In the genomic region with DNA sequence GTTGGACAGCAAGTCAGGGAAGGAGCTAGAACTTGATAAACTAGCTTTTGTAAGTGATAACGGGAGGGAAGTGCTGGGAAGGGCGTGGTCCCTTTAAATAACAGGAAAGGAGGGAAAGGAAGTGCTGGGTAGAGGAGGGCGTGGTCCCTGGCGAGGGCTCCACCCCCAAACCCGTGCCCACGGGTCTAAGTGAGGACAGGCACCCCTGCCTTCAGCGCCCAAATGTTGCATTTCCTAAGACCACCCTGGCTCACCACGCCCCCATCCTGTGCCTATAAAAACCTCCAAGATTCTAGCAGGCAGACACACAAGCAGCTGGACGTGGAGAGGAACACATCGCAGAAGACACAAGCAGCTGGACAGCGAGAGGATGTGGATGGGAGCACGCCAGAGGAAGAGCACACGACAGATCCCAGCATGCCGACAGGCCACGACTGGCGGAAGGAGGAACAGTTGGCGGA, we compare ENCODE assay signal across 1 cellular context.
TF ChIP-seq lines count a peak whose summit lies in the region.

No MANE protein-coding gene starts in this region.

TF ChIP-seq in K562, 482 proteins besides CTCF, POLR2A, EP300 and RAD21:
- peak; percentile 50; the same call in 1 of the 2 replicates for TF ChIP-seq SUPT5H (IDR thresholded peaks at IDR 0.05)
- no peak for TF ChIP-seq PTBP1 (IDR thresholded peaks at IDR 0.05; ENCODE audit: low read depth, low read length)
- TF ChIP-seq SPI1 (IDR thresholded peaks at IDR 0.05; ENCODE audit: borderline replicate concordance, low read depth, low read length) = peak; percentile 70; the same call in 1 of the 2 replicates
- TF ChIP-seq CTBP1 (IDR thresholded peaks at IDR 0.05; ENCODE audit: borderline replicate concordance) = 0 out of 2 replicates have a peak, but pooled peaks have one; percentile 40
- TF ChIP-seq NUFIP1 (IDR thresholded peaks at IDR 0.05; ENCODE audit: partially characterized antibody) = no peak
- TF ChIP-seq ZNF668 (CRISPR knock-in tag; IDR thresholded peaks at IDR 0.05) = no peak
- TF ChIP-seq, protein P1, sequence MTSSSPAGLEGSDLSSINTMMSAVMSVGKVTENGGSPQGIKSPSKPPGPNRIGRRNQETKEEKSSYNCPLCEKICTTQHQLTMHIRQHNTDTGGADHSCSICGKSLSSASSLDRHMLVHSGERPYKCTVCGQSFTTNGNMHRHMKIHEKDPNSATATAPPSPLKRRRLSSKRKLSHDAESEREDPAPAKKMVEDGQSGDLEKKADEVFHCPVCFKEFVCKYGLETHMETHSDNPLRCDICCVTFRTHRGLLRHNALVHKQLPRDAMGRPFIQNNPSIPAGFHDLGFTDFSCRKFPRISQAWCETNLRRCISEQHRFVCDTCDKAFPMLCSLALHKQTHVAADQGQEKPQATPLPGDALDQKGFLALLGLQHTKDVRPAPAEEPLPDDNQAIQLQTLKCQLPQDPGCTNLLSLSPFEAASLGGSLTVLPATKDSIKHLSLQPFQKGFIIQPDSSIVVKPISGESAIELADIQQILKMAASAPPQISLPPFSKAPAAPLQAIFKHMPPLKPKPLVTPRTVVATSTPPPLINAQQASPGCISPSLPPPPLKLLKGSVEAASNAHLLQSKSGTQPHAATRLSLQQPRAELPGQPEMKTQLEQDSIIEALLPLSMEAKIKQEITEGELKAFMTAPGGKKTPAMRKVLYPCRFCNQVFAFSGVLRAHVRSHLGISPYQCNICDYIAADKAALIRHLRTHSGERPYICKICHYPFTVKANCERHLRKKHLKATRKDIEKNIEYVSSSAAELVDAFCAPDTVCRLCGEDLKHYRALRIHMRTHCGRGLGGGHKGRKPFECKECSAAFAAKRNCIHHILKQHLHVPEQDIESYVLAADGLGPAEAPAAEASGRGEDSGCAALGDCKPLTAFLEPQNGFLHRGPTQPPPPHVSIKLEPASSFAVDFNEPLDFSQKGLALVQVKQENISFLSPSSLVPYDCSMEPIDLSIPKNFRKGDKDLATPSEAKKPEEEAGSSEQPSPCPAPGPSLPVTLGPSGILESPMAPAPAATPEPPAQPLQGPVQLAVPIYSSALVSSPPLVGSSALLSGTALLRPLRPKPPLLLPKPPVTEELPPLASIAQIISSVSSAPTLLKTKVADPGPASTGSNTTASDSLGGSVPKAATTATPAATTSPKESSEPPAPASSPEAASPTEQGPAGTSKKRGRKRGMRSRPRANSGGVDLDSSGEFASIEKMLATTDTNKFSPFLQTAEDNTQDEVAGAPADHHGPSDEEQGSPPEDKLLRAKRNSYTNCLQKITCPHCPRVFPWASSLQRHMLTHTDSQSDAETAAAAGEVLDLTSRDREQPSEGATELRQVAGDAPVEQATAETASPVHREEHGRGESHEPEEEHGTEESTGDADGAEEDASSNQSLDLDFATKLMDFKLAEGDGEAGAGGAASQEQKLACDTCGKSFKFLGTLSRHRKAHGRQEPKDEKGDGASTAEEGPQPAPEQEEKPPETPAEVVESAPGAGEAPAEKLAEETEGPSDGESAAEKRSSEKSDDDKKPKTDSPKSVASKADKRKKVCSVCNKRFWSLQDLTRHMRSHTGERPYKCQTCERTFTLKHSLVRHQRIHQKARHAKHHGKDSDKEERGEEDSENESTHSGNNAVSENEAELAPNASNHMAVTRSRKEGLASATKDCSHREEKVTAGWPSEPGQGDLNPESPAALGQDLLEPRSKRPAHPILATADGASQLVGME (CRISPR knock-in tag; IDR thresholded peaks at IDR 0.05) = no peak
- TF ChIP-seq KLF1 (tag; IDR thresholded peaks at IDR 0.05) = peak; percentile 72; the same call in 1 of the 2 replicates
- TF ChIP-seq ZNF445 (CRISPR knock-in tag; IDR thresholded peaks at IDR 0.05; ENCODE audit: low read depth) = no peak
- no peak for TF ChIP-seq KHSRP (IDR thresholded peaks at IDR 0.05)
- TF ChIP-seq CHD1 (IDR thresholded peaks at IDR 0.05; ENCODE audit: low read length) = no peak
- TF ChIP-seq, protein P2, sequence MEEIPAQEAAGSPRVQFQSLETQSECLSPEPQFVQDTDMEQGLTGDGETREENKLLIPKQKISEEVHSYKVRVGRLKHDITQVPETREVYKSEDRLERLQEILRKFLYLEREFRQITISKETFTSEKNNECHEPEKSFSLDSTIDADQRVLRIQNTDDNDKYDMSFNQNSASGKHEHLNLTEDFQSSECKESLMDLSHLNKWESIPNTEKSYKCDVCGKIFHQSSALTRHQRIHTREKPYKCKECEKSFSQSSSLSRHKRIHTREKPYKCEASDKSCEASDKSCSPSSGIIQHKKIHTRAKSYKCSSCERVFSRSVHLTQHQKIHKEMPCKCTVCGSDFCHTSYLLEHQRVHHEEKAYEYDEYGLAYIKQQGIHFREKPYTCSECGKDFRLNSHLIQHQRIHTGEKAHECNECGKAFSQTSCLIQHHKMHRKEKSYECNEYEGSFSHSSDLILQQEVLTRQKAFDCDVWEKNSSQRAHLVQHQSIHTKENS (CRISPR knock-in tag; IDR thresholded peaks at IDR 0.05) = no peak
- no peak for TF ChIP-seq ARID1B (IDR thresholded peaks at IDR 0.05)
- TF ChIP-seq, protein P3, sequence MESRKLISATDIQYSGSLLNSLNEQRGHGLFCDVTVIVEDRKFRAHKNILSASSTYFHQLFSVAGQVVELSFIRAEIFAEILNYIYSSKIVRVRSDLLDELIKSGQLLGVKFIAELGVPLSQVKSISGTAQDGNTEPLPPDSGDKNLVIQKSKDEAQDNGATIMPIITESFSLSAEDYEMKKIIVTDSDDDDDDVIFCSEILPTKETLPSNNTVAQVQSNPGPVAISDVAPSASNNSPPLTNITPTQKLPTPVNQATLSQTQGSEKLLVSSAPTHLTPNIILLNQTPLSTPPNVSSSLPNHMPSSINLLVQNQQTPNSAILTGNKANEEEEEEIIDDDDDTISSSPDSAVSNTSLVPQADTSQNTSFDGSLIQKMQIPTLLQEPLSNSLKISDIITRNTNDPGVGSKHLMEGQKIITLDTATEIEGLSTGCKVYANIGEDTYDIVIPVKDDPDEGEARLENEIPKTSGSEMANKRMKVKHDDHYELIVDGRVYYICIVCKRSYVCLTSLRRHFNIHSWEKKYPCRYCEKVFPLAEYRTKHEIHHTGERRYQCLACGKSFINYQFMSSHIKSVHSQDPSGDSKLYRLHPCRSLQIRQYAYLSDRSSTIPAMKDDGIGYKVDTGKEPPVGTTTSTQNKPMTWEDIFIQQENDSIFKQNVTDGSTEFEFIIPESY (CRISPR knock-in tag; IDR thresholded peaks at IDR 0.05) = peak; percentile 74; the same call in 1 of the 2 replicates
- no peak for TF ChIP-seq TOE1 (IDR thresholded peaks at IDR 0.05; ENCODE audit: borderline replicate concordance)
- no peak for TF ChIP-seq TOE1 (CRISPR knock-in tag; IDR thresholded peaks at IDR 0.05; ENCODE audit: borderline replicate concordance, low read depth)
- TF ChIP-seq SRF (CRISPR knock-in tag; IDR thresholded peaks at IDR 0.05) = no peak
- TF ChIP-seq E2F3 (CRISPR knock-in tag; IDR thresholded peaks at IDR 0.05) = no peak
- TF ChIP-seq L3MBTL2 (IDR thresholded peaks at IDR 0.05) = 0 out of 2 replicates have a peak, but pooled peaks have one; percentile 12
- TF ChIP-seq, protein P4, sequence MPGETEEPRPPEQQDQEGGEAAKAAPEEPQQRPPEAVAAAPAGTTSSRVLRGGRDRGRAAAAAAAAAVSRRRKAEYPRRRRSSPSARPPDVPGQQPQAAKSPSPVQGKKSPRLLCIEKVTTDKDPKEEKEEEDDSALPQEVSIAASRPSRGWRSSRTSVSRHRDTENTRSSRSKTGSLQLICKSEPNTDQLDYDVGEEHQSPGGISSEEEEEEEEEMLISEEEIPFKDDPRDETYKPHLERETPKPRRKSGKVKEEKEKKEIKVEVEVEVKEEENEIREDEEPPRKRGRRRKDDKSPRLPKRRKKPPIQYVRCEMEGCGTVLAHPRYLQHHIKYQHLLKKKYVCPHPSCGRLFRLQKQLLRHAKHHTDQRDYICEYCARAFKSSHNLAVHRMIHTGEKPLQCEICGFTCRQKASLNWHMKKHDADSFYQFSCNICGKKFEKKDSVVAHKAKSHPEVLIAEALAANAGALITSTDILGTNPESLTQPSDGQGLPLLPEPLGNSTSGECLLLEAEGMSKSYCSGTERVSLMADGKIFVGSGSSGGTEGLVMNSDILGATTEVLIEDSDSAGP (CRISPR knock-in tag; IDR thresholded peaks at IDR 0.05) = peak; percentile 67; the same call in 1 of the 2 replicates
- no peak for TF ChIP-seq ZNF12 (CRISPR knock-in tag; IDR thresholded peaks at IDR 0.05)
- TF ChIP-seq, protein P5, sequence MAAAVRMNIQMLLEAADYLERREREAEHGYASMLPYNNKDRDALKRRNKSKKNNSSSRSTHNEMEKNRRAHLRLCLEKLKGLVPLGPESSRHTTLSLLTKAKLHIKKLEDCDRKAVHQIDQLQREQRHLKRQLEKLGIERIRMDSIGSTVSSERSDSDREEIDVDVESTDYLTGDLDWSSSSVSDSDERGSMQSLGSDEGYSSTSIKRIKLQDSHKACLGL (CRISPR knock-in tag; IDR thresholded peaks at IDR 0.05; ENCODE audit: borderline replicate concordance, poor library complexity, severe bottlenecking) = no peak
